In genomic region chr12:13073191-13073590, GRCh38 we compare ENCODE assay signal across 27 cellular contexts. TPM values are rescaled to one million over a fixed set of nuclear protein-coding genes. Genes with fewer than 3 reads are reported as not detected.
"Had no signal": no experiment of that assay in that cellular context is flagged by ENCODE, and none has a peak within 500 bp of the region (broad histone marks: within the 10 kb centered on the region; RNA-seq: fewer than 3 reads in every experiment).

No MANE protein-coding gene starts in this region.

- H3K27me3 ChIP-seq: colonic mucosa, gastrocnemius medialis, heart right ventricle, neutrophil, spleen had no signal

- H3K9me3 ChIP-seq: colonic mucosa, gastrocnemius medialis, heart right ventricle, neutrophil, spleen, thoracic aorta had no signal

- H3K4me1 Mint-ChIP-seq: naive thymus-derived CD4-positive, alpha-beta T cell; stimulated activated naive B cell treated with anti-CD40 and anti-IgM and Interleukin-4, amounts not matched to agents 10 μg/mL and 1 μg/mL and 100 μg/mL, for 72 hours; stimulated activated naive CD8-positive, alpha-beta T cell treated with anti-CD3 and anti-CD28 coated beads, Interleukin-15, amount 100 ng/mL, for 72 hours had no signal

- ATAC-seq: esophagus mucosa; gastrocnemius medialis; heart right ventricle; naive thymus-derived CD4-positive, alpha-beta T cell; sciatic nerve; stimulated activated naive B cell treated with anti-CD40 and anti-IgM and Interleukin-4, amounts not matched to agents 10 μg/mL and 1 μg/mL and 100 μg/mL, for 72 hours; stimulated activated naive CD8-positive, alpha-beta T cell treated with anti-CD3 and anti-CD28 coated beads, Interleukin-15, amount 100 ng/mL, for 72 hours had no signal

- H3K27ac Mint-ChIP-seq: endodermal cell; naive thymus-derived CD4-positive, alpha-beta T cell; stimulated activated naive B cell treated with anti-CD40 and anti-IgM and Interleukin-4, amounts not matched to agents 10 μg/mL and 1 μg/mL and 100 μg/mL, for 72 hours; stimulated activated naive CD8-positive, alpha-beta T cell treated with anti-CD3 and anti-CD28 coated beads, Interleukin-15, amount 100 ng/mL, for 72 hours had no signal

- H3K4me3 ChIP-seq: colonic mucosa, gastrocnemius medialis, heart right ventricle, spleen, thoracic aorta had no signal

- H3K9me3 Mint-ChIP-seq: naive thymus-derived CD4-positive, alpha-beta T cell; stimulated activated naive B cell treated with anti-CD40 and anti-IgM and Interleukin-4, amounts not matched to agents 10 μg/mL and 1 μg/mL and 100 μg/mL, for 72 hours; stimulated activated naive CD8-positive, alpha-beta T cell treated with anti-CD3 and anti-CD28 coated beads, Interleukin-15, amount 100 ng/mL, for 72 hours had no signal

- H3K27me3 Mint-ChIP-seq: naive thymus-derived CD4-positive, alpha-beta T cell; stimulated activated naive B cell treated with anti-CD40 and anti-IgM and Interleukin-4, amounts not matched to agents 10 μg/mL and 1 μg/mL and 100 μg/mL, for 72 hours; stimulated activated naive CD8-positive, alpha-beta T cell treated with anti-CD3 and anti-CD28 coated beads, Interleukin-15, amount 100 ng/mL, for 72 hours had no signal

- FAIRE-seq: islet of Langerhans had no signal

- DNase-seq: colonic mucosa; effector CD4-positive, alpha-beta T cell; endodermal cell; gastrocnemius medialis; heart right ventricle; hypothalamus; kidney glomerular epithelial cell; mesendoderm; naive thymus-derived CD4-positive, alpha-beta T cell; spleen; stimulated activated CD4-positive, alpha-beta T cell treated with anti-CD3 and anti-CD28 coated beads, Interleukin-15, amount 100 ng/mL, for 24 hours; stimulated activated CD4-positive, alpha-beta T cell treated with anti-CD3 and anti-CD28 coated beads, Interleukin-1b, Interleukin-23, amount 100 ng/mL, for 48 hours; stimulated activated CD4-positive, alpha-beta T cell treated with anti-CD3 and anti-CD28 coated beads, Interleukin-4, amount 100 ng/mL, for 24 hours; stimulated activated naive B cell treated with anti-CD40 and anti-IgM and Interleukin-4, amounts not matched to agents 10 μg/mL and 1 μg/mL and 100 μg/mL, for 72 hours; stimulated activated naive CD8-positive, alpha-beta T cell treated with anti-CD3 and anti-CD28 coated beads, Interleukin-15, amount 100 ng/mL, for 72 hours; substantia nigra; trophoblast cell had no signal

- H3K4me1 ChIP-seq: colonic mucosa, gastrocnemius medialis, heart right ventricle, spleen had no signal

- H3K36me3 ChIP-seq: colonic mucosa, neutrophil, thoracic aorta had no signal

- H3K4me3 Mint-ChIP-seq: endodermal cell; naive thymus-derived CD4-positive, alpha-beta T cell; stimulated activated naive B cell treated with anti-CD40 and anti-IgM and Interleukin-4, amounts not matched to agents 10 μg/mL and 1 μg/mL and 100 μg/mL, for 72 hours; stimulated activated naive CD8-positive, alpha-beta T cell treated with anti-CD3 and anti-CD28 coated beads, Interleukin-15, amount 100 ng/mL, for 72 hours had no signal

- H3K27ac ChIP-seq: colonic mucosa, gastrocnemius medialis, heart right ventricle, neutrophil, spleen, thoracic aorta had no signal

RNA-seq across cellular contexts. Expression of gene GSG1, which starts 30.3 kb away (rescaled TPM):
- total RNA-seq: cerebellum; colonic mucosa; dermis microvascular lymphatic vessel endothelial cell; esophagus mucosa; gastrocnemius medialis; heart right ventricle; liver; lung microvascular endothelial cell; naive thymus-derived CD4-positive, alpha-beta T cell; pulmonary artery endothelial cell; sciatic nerve; spleen; thoracic aorta had no signal
